Comparison of ENCODE assay signal across 8 cellular contexts in the genomic region with DNA sequence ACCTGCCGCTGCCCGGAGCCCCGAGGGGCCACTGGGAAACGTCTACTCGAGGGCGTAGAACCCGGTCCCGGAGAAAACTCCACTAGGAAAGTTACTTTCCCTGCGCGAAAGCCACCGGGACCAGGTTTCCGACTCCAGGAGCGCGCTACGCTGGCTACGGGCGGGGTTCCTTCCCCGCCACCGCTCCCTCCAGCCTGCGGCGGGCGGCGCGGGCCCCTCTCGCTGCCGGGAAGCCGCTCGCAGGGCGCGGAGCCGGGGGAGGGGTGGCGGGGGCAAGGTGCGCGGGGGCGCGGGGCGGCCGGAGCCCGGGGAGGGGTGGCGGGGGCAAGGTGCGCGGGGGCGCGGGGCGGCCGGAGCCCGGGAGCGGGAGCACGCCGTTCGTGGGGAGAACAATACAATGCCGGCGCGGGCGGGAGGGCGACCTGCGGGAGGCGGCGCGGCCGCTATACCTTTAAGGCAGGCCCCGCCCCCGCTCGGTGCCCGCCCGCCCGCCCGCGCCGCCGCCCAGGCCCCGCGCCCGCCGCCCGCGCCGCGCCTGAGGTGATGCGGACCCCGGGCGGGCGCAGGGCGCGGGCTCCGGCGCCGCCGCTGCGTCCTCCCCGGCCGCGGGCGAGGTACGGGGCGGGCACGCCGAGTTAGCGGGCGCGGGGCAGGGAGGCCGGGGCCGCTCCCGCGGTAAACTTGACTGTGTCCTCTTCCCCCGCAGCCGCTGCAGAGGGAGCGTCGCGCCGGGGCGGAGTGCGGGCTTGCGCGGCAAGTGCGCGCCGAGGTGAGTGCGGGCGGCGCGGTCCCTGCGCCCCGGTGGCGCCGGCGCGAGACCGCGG.
DNase-seq lines count a peak whose midpoint lies in the region; ATAC-seq, FAIRE-seq and TF ChIP-seq lines count a peak whose summit lies in the region.

No MANE protein-coding gene starts in this region.

- peaks cover 25% of the 10 kb centered on the region for H3K27me3 ChIP-seq in CD8-positive, alpha-beta memory T cell (ENCODE audit: insufficient read depth, low read length, poor library complexity, severe bottlenecking)
- no peaks in the 10 kb centered on the region for H3K27me3 ChIP-seq in MG63
- no peaks in the 10 kb centered on the region for H3K27me3 ChIP-seq in endothelial cell of umbilical vein (ENCODE audit: control insufficient read depth in 2 of 2, insufficient read depth in 2 of 2, low read length in 2 of 2)
- H3K27me3 ChIP-seq in mucosa of rectum (ENCODE audit: control insufficient read depth in 2 of 2, insufficient read depth in 2 of 2, low read length in 2 of 2), result no peaks in the 10 kb centered on the region
- H3K27me3 ChIP-seq in tibial nerve, result no peaks in the 10 kb centered on the region

- no peaks in the 10 kb centered on the region for H3K9me3 Mint-ChIP-seq in CD8-positive, alpha-beta memory T cell

- H3K4me3 ChIP-seq in CD8-positive, alpha-beta memory T cell (ENCODE audit: low read length), result peak overlapping the region; percentile 13
- peak overlapping the region; percentile 72 for H3K4me3 ChIP-seq in MG63
- peak overlapping the region; percentile 88 to 97 (median 95) for H3K4me3 ChIP-seq in endothelial cell of umbilical vein (replicated peaks in 1 of 3; ENCODE audit: insufficient read depth in 1 of 3, low read depth in 1 of 3, low read length in 3 of 3)
- peak overlapping the region; percentile 79 to 87 for H3K4me3 ChIP-seq in mucosa of rectum (ENCODE audit: low read length in 2 of 2)
- H3K4me3 ChIP-seq in tibial nerve, result peak overlapping the region; percentile 72 to 79 (median 73)

- no peaks in the 10 kb centered on the region for H3K9me3 ChIP-seq in CD8-positive, alpha-beta memory T cell (ENCODE audit: low read length)
- H3K9me3 ChIP-seq in MG63, result no peaks in the 10 kb centered on the region
- H3K9me3 ChIP-seq in endothelial cell of umbilical vein (replicated peaks; ENCODE audit: control insufficient read depth, insufficient read depth, low read length), result no peaks in the 10 kb centered on the region
- no peaks in the 10 kb centered on the region for H3K9me3 ChIP-seq in mucosa of rectum (ENCODE audit: control insufficient read depth in 2 of 2, low read length in 2 of 2)
- H3K9me3 ChIP-seq in tibial nerve, result no peaks in the 10 kb centered on the region

- H3K4me1 ChIP-seq in CD8-positive, alpha-beta memory T cell (ENCODE audit: insufficient read depth, low read length), result peaks cover 8% of the 10 kb centered on the region
- peaks cover 47% of the 10 kb centered on the region for H3K4me1 ChIP-seq in endothelial cell of umbilical vein (ENCODE audit: control insufficient read depth, extremely low read depth, insufficient read depth, low read length)
- H3K4me1 ChIP-seq in mucosa of rectum (ENCODE audit: control insufficient read depth in 2 of 2, insufficient read depth in 2 of 2, low read length in 2 of 2), result peaks cover 0 to 3% of the 10 kb centered on the region in 2 donors
- peaks cover 0 to 46% (median 19%) of the 10 kb centered on the region in 4 donors for H3K4me1 ChIP-seq in tibial nerve

- no peaks in the 10 kb centered on the region for H4K20me1 ChIP-seq in endothelial cell of umbilical vein (replicated peaks; ENCODE audit: control insufficient read depth, extremely low read depth, insufficient read depth, low read length)

- peaks cover 24 to 39% of the 10 kb centered on the region in 2 donors for H3K27me3 Mint-ChIP-seq in CD8-positive, alpha-beta memory T cell

- no peaks in the 10 kb centered on the region for H3K36me3 ChIP-seq in CD8-positive, alpha-beta memory T cell (ENCODE audit: insufficient read depth, low read length)
- peaks cover 35% of the 10 kb centered on the region for H3K36me3 ChIP-seq in MG63
- H3K36me3 ChIP-seq in endothelial cell of umbilical vein (ENCODE audit: control insufficient read depth in 2 of 2, extremely low read depth in 1 of 2, insufficient read depth in 2 of 2, low read length in 2 of 2), result peaks cover 2 to 3% of the 10 kb centered on the region in 2 experiments
- H3K36me3 ChIP-seq in mucosa of rectum (ENCODE audit: control insufficient read depth in 2 of 2, insufficient read depth in 2 of 2, low read length in 2 of 2), result peaks cover 0 to 5% of the 10 kb centered on the region in 2 donors
- no peaks in the 10 kb centered on the region for H3K36me3 ChIP-seq in tibial nerve

- dilution Hi-C loops in endothelial cell of umbilical vein (cut with MboI; ENCODE audit: extremely low pct_ligation_motif_present, low sequenced_read_pairs), result no loop called here

- peaks cover 8% of the 10 kb centered on the region for H3K79me2 ChIP-seq in endothelial cell of umbilical vein (ENCODE audit: control insufficient read depth, insufficient read depth, low read length)

- peak overlapping the region in 5 of 7 donors; percentile 29 to 83 (median 76) for H3K4me3 Mint-ChIP-seq in CD8-positive, alpha-beta memory T cell

- H3K36me3 Mint-ChIP-seq in CD8-positive, alpha-beta memory T cell, result peaks cover 0 to 8% (median 5%) of the 10 kb centered on the region in 3 donors

- DNase-seq in CD8-positive, alpha-beta memory T cell, result peak in 1 of 5 donors; percentile 23
- DNase-seq in MG63, result peak; percentile 71
- peak; percentile 21 for DNase-seq in activated CD4-positive, alpha-beta T cell treated with anti-CD3 and anti-CD28 coated beads, Interleukin-2, amount 50 U/mL, for 1 hour
- peak; percentile 19 for DNase-seq in endothelial cell of umbilical vein (ENCODE audit: low read depth, low spot score)
- peak in 1 of 2 donors; percentile 42 for DNase-seq in tibial nerve (ENCODE audit: low spot score in 2 of 2)

- TF ChIP-seq CTCF in endothelial cell of umbilical vein (IDR thresholded peaks at IDR 0.05; ENCODE audit: extremely low read depth in 1 of 2, insufficient read depth in 1 of 2, low read depth in 1 of 2, low read length in 2 of 2), result no peak
- peak in 2 of 5 experiments; percentile 9 to 23 for TF ChIP-seq CTCF in tibial nerve (IDR thresholded peaks at IDR 0.05)

- no peak for FAIRE-seq in endothelial cell of umbilical vein (lab: Jason Lieb, UNC)

- ATAC-seq in GM21381 (IDR thresholded peaks at IDR 0.05; ENCODE audit: unreplicated experiment), result peak; percentile 66
- no peak for ATAC-seq in HG03280 (IDR thresholded peaks at IDR 0.05; ENCODE audit: unreplicated experiment)

- WGBS in tibial nerve, 2 donors, result 0 to 2% methylated on average over 15 to 39 of the region's 130 CpGs

- H2AFZ ChIP-seq in endothelial cell of umbilical vein (ENCODE audit: low read depth, low read length), result peak overlapping the region; percentile 64

- no peak for TF ChIP-seq EP300 in tibial nerve (IDR thresholded peaks at IDR 0.05)

- no peaks in the 10 kb centered on the region for H3K9me1 ChIP-seq in endothelial cell of umbilical vein (replicated peaks; ENCODE audit: control insufficient read depth, extremely low read depth, insufficient read depth, low read length)

- H3K4me1 Mint-ChIP-seq in CD8-positive, alpha-beta memory T cell, result peaks cover 6 to 16% (median 16%) of the 10 kb centered on the region in 3 donors

- peak overlapping the region; percentile 98 for H3K9ac ChIP-seq in endothelial cell of umbilical vein (replicated peaks; ENCODE audit: extremely low read depth, insufficient read depth, low read length)
- H3K9ac ChIP-seq in mucosa of rectum (ENCODE audit: low read depth in 1 of 2, low read length in 2 of 2), result peak overlapping the region; percentile 89 to 94

- BruUV-seq in endothelial cell of umbilical vein (replicated peaks; lab: Mats Ljungman, UMichigan), result no TSS peak

- intact Hi-C loops in endothelial cell of umbilical vein (cut with micrococcal nuclease), result loop anchor here (1.0 to 5.0 kb wide), 5 partner anchors 44 to 322 kb away; no protein-coding TSS in a partner anchor

- no peak overlapping the region for H3K27ac ChIP-seq in CD8-positive, alpha-beta memory T cell (ENCODE audit: low read depth, low read length)
- H3K27ac ChIP-seq in endothelial cell of umbilical vein (ENCODE audit: insufficient read depth, low read depth, low read length), result peak overlapping the region; percentile 93
- H3K27ac ChIP-seq in mucosa of rectum (ENCODE audit: low read depth in 2 of 2, low read length in 2 of 2), result peak overlapping the region; percentile 90 to 92
- peak overlapping the region; percentile 93 to 99 (median 98) for H3K27ac ChIP-seq in tibial nerve

- peak overlapping the region; percentile 95 for H3K4me2 ChIP-seq in endothelial cell of umbilical vein (ENCODE audit: insufficient read depth, low read length)

- CTCF ChIA-PET in CD8-positive, alpha-beta memory T cell (lab: Charles Lee), result no interaction called here
- CTCF ChIA-PET in endothelial cell of umbilical vein (lab: Charles Lee), result interaction anchor here (1.0 to 1.4 kb wide), 4 partner anchors 75 to 221 kb away, joined by 3 to 5 read pairs (median 3); no protein-coding TSS in a partner anchor

- H3K27ac Mint-ChIP-seq in CD8-positive, alpha-beta memory T cell, result no peak overlapping the region

- POLR2A ChIA-PET in CD8-positive, alpha-beta memory T cell (lab: Charles Lee), result no interaction called here
- POLR2A ChIA-PET in endothelial cell of umbilical vein (lab: Charles Lee), result no interaction called here

- TF ChIP-seq POLR2A in endothelial cell of umbilical vein (IDR thresholded peaks at IDR 0.05; ENCODE audit: low read depth, low read length) (peak; percentile 22), tibial nerve (IDR thresholded peaks at IDR 0.05) (peak in 1 of 2 donors; percentile 53)

TF ChIP-seq in endothelial cell of umbilical vein, 7 proteins besides CTCF, POLR2A, EP300 and RAD21:
- TF ChIP-seq POLR2AphosphoS5 (IDR thresholded peaks at IDR 0.05; ENCODE audit: insufficient read depth, low read depth, low read length) (no peak), MAX (IDR thresholded peaks at IDR 0.05; ENCODE audit: insufficient read depth, insufficient read length) (no peak), GATA2 (IDR thresholded peaks at IDR 0.05; ENCODE audit: insufficient read depth, insufficient read length, low read depth, low read length) (no peak), MYC (IDR thresholded peaks at IDR 0.05; ENCODE audit: low read depth, low read length) (no peak), FOS (IDR thresholded peaks at IDR 0.05; ENCODE audit: borderline replicate concordance, insufficient read depth, low read length) (no peak), JUN (IDR thresholded peaks at IDR 0.05; ENCODE audit: borderline replicate concordance, insufficient read depth, insufficient read length, low read depth) (no peak)
TF ChIP-seq in endothelial cell of umbilical vein: peak in this region for 0.

Comparison
In these comparisons a context has a peak if more than half of its experiments do, and no peak if none do; other contexts are left out.
1. H3K4me3 ChIP-seq: peak in every context shown above with its lines; median percentile 95 in endothelial cell of umbilical vein; 83 in mucosa of rectum; 73 in tibial nerve; 72 in MG63; 13 in CD8-positive, alpha-beta memory T cell.